Comparison of ENCODE assay signal across 11 cellular contexts in genomic region chr19:6519289-6519688, GRCh38. TPM values are rescaled to one million over a fixed set of nuclear protein-coding genes. Genes with fewer than 3 reads are reported as not detected.
DNase-seq lines count a peak whose midpoint lies in the region; ATAC-seq and TF ChIP-seq lines count a peak whose summit lies in the region.
"Had no signal": no experiment of that assay in that cellular context is flagged by ENCODE, and none has a peak within 500 bp of the region (broad histone marks: within the 10 kb centered on the region; RNA-seq: fewer than 3 reads in every experiment).

No MANE protein-coding gene starts in this region.

- no peaks in the 10 kb centered on the region for H3K9me3 ChIP-seq in left lung

- H3K36me3 Mint-ChIP-seq in activated T-cell treated with anti-CD3 and anti-CD28 coated beads, Interleukin-2, amount 50 U/mL, for 72 hours (ENCODE audit: insufficient read depth in 2 of 2), result no peaks in the 10 kb centered on the region
- no peaks in the 10 kb centered on the region for H3K36me3 Mint-ChIP-seq in stimulated activated naive B cell treated with anti-CD40 and anti-IgM and Interleukin-4, amounts not matched to agents 10 μg/mL and 1 μg/mL and 100 μg/mL, for 72 hours

- no peak for DNase-seq in activated T-cell treated with anti-CD3 and anti-CD28 coated beads, Interleukin-2, amount 50 U/mL, for 72 hours
- DNase-seq in activated T-cell treated with anti-CD3 and anti-CD28 coated beads for 4 hours, result no peak
- DNase-seq in RKO (ENCODE audit: low spot score), result peak; percentile 89
- DNase-seq in dedifferentiated amniotic fluid mesenchymal stem cell (ENCODE audit: extremely low spot score), result peak; percentile 81
- no peak for DNase-seq in stimulated activated naive B cell treated with anti-CD40 and anti-IgM and Interleukin-4, amounts not matched to agents 10 μg/mL and 1 μg/mL and 100 μg/mL, for 72 hours
- no peak for DNase-seq in left lung
- no peak for DNase-seq in HuH-7 (ENCODE audit: low spot score)
- DNase-seq in NCI-H446 treated with DMSO at 0.1 percent for 48 hours (lab: John Stamatoyannopoulos, UW), result no peak
- DNase-seq: activated CD4-positive, alpha-beta T cell treated with anti-CD3 and anti-CD28 coated beads, Interleukin-2, amount 50 U/mL, for 1 hour; C1 segment of cervical spinal cord; NCI-H1417 had no signal

- no peak overlapping the region for H3K27ac ChIP-seq in left lung

- H3K36me3 ChIP-seq in left lung, result no peaks in the 10 kb centered on the region

- H3K27me3 Mint-ChIP-seq in activated T-cell treated with anti-CD3 and anti-CD28 coated beads, Interleukin-2, amount 50 U/mL, for 72 hours (ENCODE audit: low read depth), result no peaks in the 10 kb centered on the region
- no peaks in the 10 kb centered on the region for H3K27me3 Mint-ChIP-seq in stimulated activated naive B cell treated with anti-CD40 and anti-IgM and Interleukin-4, amounts not matched to agents 10 μg/mL and 1 μg/mL and 100 μg/mL, for 72 hours

- peak; percentile 12 to 21 for ATAC-seq in activated T-cell treated with anti-CD3 and anti-CD28 coated beads, Interleukin-2, amount 50 U/mL, for 72 hours (replicated peaks in 1 of 2)
- no peak for ATAC-seq in stimulated activated naive B cell treated with anti-CD40 and anti-IgM and Interleukin-4, amounts not matched to agents 10 μg/mL and 1 μg/mL and 100 μg/mL, for 72 hours (replicated peaks)
- no peak for ATAC-seq in left lung

- H3K4me1 ChIP-seq in left lung, result peaks cover 0 to 22% of the 10 kb centered on the region in 2 donors

- H3K27ac Mint-ChIP-seq in activated T-cell treated with anti-CD3 and anti-CD28 coated beads, Interleukin-2, amount 50 U/mL, for 72 hours, result peak overlapping the region; percentile 59
- H3K27ac Mint-ChIP-seq in stimulated activated naive B cell treated with anti-CD40 and anti-IgM and Interleukin-4, amounts not matched to agents 10 μg/mL and 1 μg/mL and 100 μg/mL, for 72 hours, result peak overlapping the region; percentile 93

- intact Hi-C loops in left lung (cut with DNase I), result loop anchor here in 1 of 2 donors (10.0 kb wide), 1 partner anchor 116 kb away; no protein-coding TSS in a partner anchor

- peaks cover 58% of the 10 kb centered on the region for H3K4me1 Mint-ChIP-seq in activated T-cell treated with anti-CD3 and anti-CD28 coated beads, Interleukin-2, amount 50 U/mL, for 72 hours (ENCODE audit: low read depth)
- H3K4me1 Mint-ChIP-seq in stimulated activated naive B cell treated with anti-CD40 and anti-IgM and Interleukin-4, amounts not matched to agents 10 μg/mL and 1 μg/mL and 100 μg/mL, for 72 hours, result peaks cover 36 to 57% of the 10 kb centered on the region in 2 donors

- H3K27me3 ChIP-seq in left lung, result no peaks in the 10 kb centered on the region

- no peak for TF ChIP-seq CTCF in left lung (IDR thresholded peaks at IDR 0.05)

- no peaks in the 10 kb centered on the region for H3K9me3 Mint-ChIP-seq in activated T-cell treated with anti-CD3 and anti-CD28 coated beads, Interleukin-2, amount 50 U/mL, for 72 hours
- H3K9me3 Mint-ChIP-seq in stimulated activated naive B cell treated with anti-CD40 and anti-IgM and Interleukin-4, amounts not matched to agents 10 μg/mL and 1 μg/mL and 100 μg/mL, for 72 hours, result no peaks in the 10 kb centered on the region

- H3K4me3 ChIP-seq in left lung, result no peak overlapping the region

- H3K4me3 Mint-ChIP-seq in activated T-cell treated with anti-CD3 and anti-CD28 coated beads, Interleukin-2, amount 50 U/mL, for 72 hours, result peak overlapping the region; percentile 80 to 81
- no peak overlapping the region for H3K4me3 Mint-ChIP-seq in stimulated activated naive B cell treated with anti-CD40 and anti-IgM and Interleukin-4, amounts not matched to agents 10 μg/mL and 1 μg/mL and 100 μg/mL, for 72 hours

RNA-seq across cellular contexts. Expression of gene TNFSF9, which starts 11.5 kb away (rescaled TPM):
- 1 to 10 TPM; 3.4 to 6.3 TPM for total RNA-seq in activated T-cell treated with anti-CD3 and anti-CD28 coated beads, Interleukin-2, amount 50 U/mL, for 72 hours
- 10 to 100 TPM in 1 of 2 donors, 1 to 10 TPM in 1; 5.5 to 10.2 TPM for total RNA-seq in left lung

RNA-seq across cellular contexts. Expression of gene TUBB4A, which starts 17.2 kb away (rescaled TPM):
- total RNA-seq in activated T-cell treated with anti-CD3 and anti-CD28 coated beads, Interleukin-2, amount 50 U/mL, for 72 hours, result 10 to 100 TPM in 1 of 2 donors, 1 to 10 TPM in 1; 8.7 to 11.9 TPM
- total RNA-seq in left lung, result under 1 TPM; 0.35 to 0.65 TPM

RNA-seq across cellular contexts. Expression of gene DENND1C, which starts 37.7 kb away (rescaled TPM):
- 100 to 1,000 TPM in 1 of 2 donors, 10 to 100 TPM in 1; 92.1 to 105 TPM for total RNA-seq in activated T-cell treated with anti-CD3 and anti-CD28 coated beads, Interleukin-2, amount 50 U/mL, for 72 hours
- total RNA-seq in left lung, result 10 to 100 TPM in 1 of 2 donors, 1 to 10 TPM in 1; 6.7 to 11.8 TPM

RNA-seq across cellular contexts. Expression of gene CRB3, which starts 55.2 kb away (rescaled TPM):
- total RNA-seq in activated T-cell treated with anti-CD3 and anti-CD28 coated beads, Interleukin-2, amount 50 U/mL, for 72 hours, result 1 to 10 TPM; 3.9 to 5.0 TPM
- total RNA-seq in left lung, result 10 to 100 TPM; 38.1 to 78.8 TPM

RNA-seq across cellular contexts. Expression of gene SLC25A23, which starts 59.7 kb away (rescaled TPM):
- 10 to 100 TPM; 24.6 to 26.3 TPM for total RNA-seq in activated T-cell treated with anti-CD3 and anti-CD28 coated beads, Interleukin-2, amount 50 U/mL, for 72 hours
- total RNA-seq in left lung, result 100 to 1,000 TPM in 1 of 2 donors, 10 to 100 TPM in 1; 57.9 to 118 TPM

Comparison
In these comparisons a context has a peak if more than half of its experiments do, and no peak if none do; other contexts are left out.
1. ATAC-seq: peak in activated T-cell treated with anti-CD3 and anti-CD28 coated beads, Interleukin-2, amount 50 U/mL, for 72 hours (2 of 2); none in stimulated activated naive B cell treated with anti-CD40 and anti-IgM and Interleukin-4, amounts not matched to agents 10 μg/mL and 1 μg/mL and 100 μg/mL, for 72 hours (0 of 2) and left lung (single experiment).
2. DNase-seq: peak in RKO (single experiment) and dedifferentiated amniotic fluid mesenchymal stem cell (single experiment); none in activated T-cell treated with anti-CD3 and anti-CD28 coated beads, Interleukin-2, amount 50 U/mL, for 72 hours (0 of 2), activated T-cell treated with anti-CD3 and anti-CD28 coated beads for 4 hours (single experiment), stimulated activated naive B cell treated with anti-CD40 and anti-IgM and Interleukin-4, amounts not matched to agents 10 μg/mL and 1 μg/mL and 100 μg/mL, for 72 hours (single experiment), left lung (0 of 2), HuH-7 (single experiment) and NCI-H446 treated with DMSO at 0.1 percent for 48 hours (single experiment).
3. H3K4me3 Mint-ChIP-seq: peak in activated T-cell treated with anti-CD3 and anti-CD28 coated beads, Interleukin-2, amount 50 U/mL, for 72 hours (2 of 2); none in stimulated activated naive B cell treated with anti-CD40 and anti-IgM and Interleukin-4, amounts not matched to agents 10 μg/mL and 1 μg/mL and 100 μg/mL, for 72 hours (0 of 2).
4. RNA of gene TUBB4A, which starts 17.2 kb away (total RNA-seq): 8.7 to 11.9 TPM in activated T-cell treated with anti-CD3 and anti-CD28 coated beads, Interleukin-2, amount 50 U/mL, for 72 hours; 0.35 to 0.65 TPM in left lung; every median in the first group is over 4 times any median in the second.
5. RNA of gene DENND1C, which starts 37.7 kb away (total RNA-seq): 92.1 to 105 TPM in activated T-cell treated with anti-CD3 and anti-CD28 coated beads, Interleukin-2, amount 50 U/mL, for 72 hours; 6.7 to 11.8 TPM in left lung; every median in the first group is over 4 times any median in the second.